8 cellular contexts compared by ENCODE assay signal in the genomic region with DNA sequence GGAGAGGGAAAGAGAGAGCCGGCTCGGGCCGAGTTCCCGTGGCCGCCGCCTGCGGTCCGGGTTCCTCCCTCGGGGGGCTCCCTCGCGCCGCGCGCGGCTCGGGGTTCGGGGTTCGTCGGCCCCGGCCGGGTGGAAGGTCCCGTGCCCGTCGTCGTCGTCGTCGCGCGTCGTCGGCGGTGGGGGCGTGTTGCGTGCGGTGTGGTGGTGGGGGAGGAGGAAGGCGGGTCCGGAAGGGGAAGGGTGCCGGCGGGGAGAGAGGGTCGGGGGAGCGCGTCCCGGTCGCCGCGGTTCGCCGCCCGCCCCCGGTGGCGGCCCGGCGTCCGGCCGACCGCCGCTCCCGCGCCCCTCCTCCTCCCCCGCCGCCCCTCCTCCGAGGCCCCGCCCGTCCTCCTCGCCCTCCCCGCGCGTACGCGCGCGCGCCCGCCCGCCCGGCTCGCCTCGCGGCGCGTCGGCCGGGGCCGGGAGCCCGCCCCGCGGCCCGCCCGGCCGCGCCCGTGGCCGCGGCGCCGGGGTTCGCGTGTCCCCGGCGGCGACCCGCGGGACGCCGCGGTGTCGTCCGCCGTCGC.
A peak's percentile ranks its signal among the peaks of the same experiment; 100 is the strongest.
DNase-seq lines count a peak whose midpoint lies in the region; ATAC-seq and TF ChIP-seq lines count a peak whose summit lies in the region.
"Not testable (repeated sequence)": the region's sequence is repeated elsewhere in the genome, so short reads cannot be mapped to it uniquely, and the experiment has no call there.

No MANE protein-coding gene starts in this region.

- DNase-seq in activated CD4-positive, CD25-positive, alpha-beta regulatory T cell treated with anti-CD3 and anti-CD28 coated beads, Interleukin-2, amount 50 U/mL, for 72 hours = peak; percentile 86
- peak; percentile 2 for DNase-seq in effector CD4-positive, alpha-beta T cell
- DNase-seq in mucosa of descending colon (peak; percentile 50 to 92 (median 75)), suprapubic skin (ENCODE audit: low spot score in 2 of 2) (peak; percentile 60 to 88)
- peak in 3 of 4 experiments; percentile 77 to 93 (median 87) for DNase-seq in stimulated activated CD4-positive, alpha-beta T cell treated with anti-CD3 and anti-CD28 coated beads, Interleukin-1b, Interleukin-23, amount 100 ng/mL, for 24 hours (ENCODE audit: low read depth in 4 of 4, low spot score in 1 of 4)

- not testable (repeated sequence) for H3K27ac Mint-ChIP-seq in activated T-helper 17 cell treated with anti-CD3 and anti-CD28 coated beads, Interleukin-2, amount 50 U/mL, for 72 hours

- not testable (repeated sequence) for H3K4me1 Mint-ChIP-seq in activated T-helper 17 cell treated with anti-CD3 and anti-CD28 coated beads, Interleukin-2, amount 50 U/mL, for 72 hours

- not testable (repeated sequence) for H3K27ac ChIP-seq in suprapubic skin

- not testable (repeated sequence) for H3K27me3 ChIP-seq in suprapubic skin

- H3K27me3 Mint-ChIP-seq in activated T-helper 17 cell treated with anti-CD3 and anti-CD28 coated beads, Interleukin-2, amount 50 U/mL, for 72 hours = not testable (repeated sequence)

- H3K4me1 ChIP-seq in mucosa of descending colon (ENCODE audit: low read depth); suprapubic skin: not testable (repeated sequence)

- H3K4me3 Mint-ChIP-seq in activated T-helper 17 cell treated with anti-CD3 and anti-CD28 coated beads, Interleukin-2, amount 50 U/mL, for 72 hours = not testable (repeated sequence)

- not testable (repeated sequence) for H3K36me3 Mint-ChIP-seq in activated T-helper 17 cell treated with anti-CD3 and anti-CD28 coated beads, Interleukin-2, amount 50 U/mL, for 72 hours (ENCODE audit: low read depth)

- H3K4me3 ChIP-seq in mucosa of descending colon, suprapubic skin: not testable (repeated sequence)

- H3K36me3 ChIP-seq in mucosa of descending colon (ENCODE audit: low read depth); suprapubic skin: not testable (repeated sequence)

- WGBS in suprapubic skin = no CpG with 5 or more reads among the region's 111 CpGs

- TF ChIP-seq CTCF in mucosa of descending colon (IDR thresholded peaks at IDR 0.05); suprapubic skin (IDR thresholded peaks at IDR 0.05): not testable (repeated sequence)

- not testable (repeated sequence) for TF ChIP-seq EP300 in suprapubic skin (IDR thresholded peaks at IDR 0.05)

- not testable (repeated sequence) for H3K9me3 Mint-ChIP-seq in activated T-helper 17 cell treated with anti-CD3 and anti-CD28 coated beads, Interleukin-2, amount 50 U/mL, for 72 hours

- ATAC-seq in GM18867 (IDR thresholded peaks at IDR 0.05; ENCODE audit: unreplicated experiment) (peak; percentile 79), HG03025 (IDR thresholded peaks at IDR 0.05; ENCODE audit: low FRiP score, unreplicated experiment) (peak; percentile 91)
- peak; percentile 45 for ATAC-seq in activated T-helper 17 cell treated with anti-CD3 and anti-CD28 coated beads, Interleukin-2, amount 50 U/mL, for 72 hours (replicated peaks)
- not testable (repeated sequence) for ATAC-seq in mucosa of descending colon

- intact Hi-C loops in mucosa of descending colon (cut with DNase I, micrococcal nuclease) = not testable (repeated sequence)

- H3K9me3 ChIP-seq in mucosa of descending colon, suprapubic skin: not testable (repeated sequence)

- not testable (repeated sequence) for TF ChIP-seq POLR2A in suprapubic skin (IDR thresholded peaks at IDR 0.05)

Comparison
In these comparisons a context has a peak if more than half of its experiments do, and no peak if none do; other contexts are left out.
1. DNase-seq: peak in every context shown above with its lines; median percentile 87 in stimulated activated CD4-positive, alpha-beta T cell treated with anti-CD3 and anti-CD28 coated beads, Interleukin-1b, Interleukin-23, amount 100 ng/mL, for 24 hours; 86 in activated CD4-positive, CD25-positive, alpha-beta regulatory T cell treated with anti-CD3 and anti-CD28 coated beads, Interleukin-2, amount 50 U/mL, for 72 hours; 75 in mucosa of descending colon; 74 in suprapubic skin; 2 in effector CD4-positive, alpha-beta T cell.